10 cellular contexts compared by ENCODE assay signal in genomic region chr7:767941-768729, GRCh38.
A peak's percentile ranks its signal among the peaks of the same experiment; 100 is the strongest.
DNase-seq lines count a peak whose midpoint lies in the region; ATAC-seq and TF ChIP-seq lines count a peak whose summit lies in the region.
"Had no signal": no experiment of that assay in that cellular context is flagged by ENCODE, and none has a peak within 500 bp of the region (broad histone marks: within the 10 kb centered on the region; RNA-seq: fewer than 3 reads in every experiment).

No MANE protein-coding gene starts in this region.

- TF ChIP-seq CTCF in choroid plexus epithelial cell (conservative IDR thresholded peaks at IDR 0.05; ENCODE audit: low read depth, low read length): no peak

- peak overlapping the region; percentile 49 for H3K4me3 ChIP-seq in choroid plexus epithelial cell (ENCODE audit: low read depth, low read length)

- intact Hi-C loops in posterior cingulate gyrus (cut with DNase I): no loop called here

- no peak for ATAC-seq in GM19351 (IDR thresholded peaks at IDR 0.05; ENCODE audit: unreplicated experiment)

- peak; percentile 100 for DNase-seq in DMS153 (lab: John Stamatoyannopoulos, UW)
- peak; percentile 97 for DNase-seq in NCI-H2107 treated with DMSO at 0.1 percent for 48 hours (lab: John Stamatoyannopoulos, UW; ENCODE audit: unreplicated experiment)
- peak; percentile 99 for DNase-seq in choroid plexus epithelial cell (ENCODE audit: low read depth)
- peak in 8 of 10 donors; percentile 39 to 96 (median 68) for DNase-seq in posterior cingulate gyrus
- no peak for DNase-seq in SIG-M5 (lab: John Stamatoyannopoulos, UW)
- DNase-seq in DMS53 treated with DMSO at 0.1 percent for 48 hours (lab: John Stamatoyannopoulos, UW; ENCODE audit: unreplicated experiment): no peak
- DNase-seq in activated naive CD4-positive, alpha-beta T cell (lab: John Stamatoyannopoulos, UW): no peak
- DNase-seq: activated B cell treated with CpG ODN at 0.5 μM for 24 hours, GF-D8 had no signal

Comparison
In these comparisons a context has a peak if more than half of its experiments do, and no peak if none do; other contexts are left out.
1. DNase-seq: peak in DMS153 (single experiment), NCI-H2107 treated with DMSO at 0.1 percent for 48 hours (single experiment), choroid plexus epithelial cell (single experiment) and posterior cingulate gyrus (8 of 10); none in SIG-M5 (single experiment), DMS53 treated with DMSO at 0.1 percent for 48 hours (single experiment) and activated naive CD4-positive, alpha-beta T cell (0 of 4).